9 cellular contexts compared by ENCODE assay signal in genomic region chr1:206925116-206925736, GRCh38. TPM values are rescaled to one million over a fixed set of nuclear protein-coding genes. Genes with fewer than 3 reads are reported as not detected.
DNase-seq lines count a peak whose midpoint lies in the region; ATAC-seq and TF ChIP-seq lines count a peak whose summit lies in the region.
"Had no signal": no experiment of that assay in that cellular context is flagged by ENCODE, and none has a peak within 500 bp of the region (broad histone marks: within the 10 kb centered on the region; RNA-seq: fewer than 3 reads in every experiment).

No MANE protein-coding gene starts in this region.

- ATAC-seq in GM19468 (IDR thresholded peaks at IDR 0.05; ENCODE audit: extremely low read depth, unreplicated experiment) (peak; percentile 52), HG03432 (IDR thresholded peaks at IDR 0.05; ENCODE audit: unreplicated experiment) (peak; percentile 58), left colon (peak; percentile 55)
- ATAC-seq in activated CD4-positive, CD25-positive, alpha-beta regulatory T cell treated with anti-CD3 and anti-CD28 coated beads, Interleukin-2, amount 50 U/mL, for 24 hours, result peak; percentile 70 to 78

- no peaks in the 10 kb centered on the region for H3K27me3 Mint-ChIP-seq in Calu3 (ENCODE audit: unreplicated experiment)

- H3K4me3 Mint-ChIP-seq in Calu3 (ENCODE audit: low read depth, unreplicated experiment), result no peak overlapping the region

- H3K4me1 Mint-ChIP-seq in Calu3 (ENCODE audit: low read depth, unreplicated experiment), result no peaks in the 10 kb centered on the region

- peak; percentile 82 to 83 for DNase-seq in left colon
- DNase-seq in NCI-H2081 treated with DMSO at 0.1 percent for 48 hours (lab: John Stamatoyannopoulos, UW), result no peak
- no peak for DNase-seq in Kasumi-1 (lab: John Stamatoyannopoulos, UW)
- DNase-seq in Calu3, result no peak

- TF ChIP-seq CTCF in GM12874 (IDR thresholded peaks at IDR 0.05; ENCODE audit: insufficient read depth, low read depth, low read length) (peak; percentile 25; the same call in 1 of the 2 replicates), Calu3 (IDR thresholded peaks at IDR 0.05; ENCODE audit: unreplicated experiment) (no peak)

- intact Hi-C loops in left colon (cut with DNase I, micrococcal nuclease), result no loop called here
- intact Hi-C loops in Calu3 (cut with micrococcal nuclease; ENCODE audit: unreplicated experiment), result no loop called here

- H3K27ac Mint-ChIP-seq in Calu3 (ENCODE audit: unreplicated experiment), result no peak overlapping the region

- CTCF ChIA-PET in Calu3 (lab: Charles Lee), result no interaction called here

- H3K9me3 Mint-ChIP-seq in Calu3 (ENCODE audit: low read depth, unreplicated experiment), result no peaks in the 10 kb centered on the region

- H3K36me3 Mint-ChIP-seq in Calu3 (ENCODE audit: insufficient read depth, unreplicated experiment), result peaks cover 6% of the 10 kb centered on the region

- no TSS peak for BruUV-seq in Calu3 (replicated peaks; lab: Mats Ljungman, UMichigan)

RNA-seq across cellular contexts. Expression of gene FCMR, which starts 3.5 kb away (rescaled TPM):
- total RNA-seq in left colon (1 to 10 TPM; 1.6 to 4.8 TPM), Calu3 (2022) (0.86 and 1.1 TPM in 2 replicates)
- total RNA-seq: NCI-H460 had no signal

RNA-seq across cellular contexts. Expression of gene PIGR, which starts 21.0 kb away (rescaled TPM):
- over 10,000 TPM; 10,148 to 12,746 TPM for total RNA-seq in left colon
- total RNA-seq in Calu3 (2022), result 250 and 367 TPM in 2 replicates
- total RNA-seq: NCI-H460 had no signal

RNA-seq across cellular contexts. Expression of gene IL24, which starts 28.0 kb away (rescaled TPM):
- total RNA-seq in left colon (not detected), Calu3 (2022) (not detected in 2 replicates)
- total RNA-seq: NCI-H460 had no signal

RNA-seq across cellular contexts. Expression of gene FCAMR, which starts 45.0 kb away (rescaled TPM):
- total RNA-seq in left colon (1 to 10 TPM in 1 of 2 donors, under 1 TPM in 1; 0.53 to 1.0 TPM), Calu3 (2022) (not detected in 2 replicates)
- total RNA-seq: NCI-H460 had no signal

RNA-seq across cellular contexts. Expression of gene IL20, which starts 59.8 kb away (rescaled TPM):
- total RNA-seq in left colon (not detected), Calu3 (2022) (not detected in 2 replicates)
- total RNA-seq: NCI-H460 had no signal

Comparison
In these comparisons a context has a peak if more than half of its experiments do, and no peak if none do; other contexts are left out.
1. DNase-seq: peak in left colon (2 of 2); none in NCI-H2081 treated with DMSO at 0.1 percent for 48 hours (single experiment), Kasumi-1 (0 of 2) and Calu3 (single experiment).
2. RNA of gene PIGR, which starts 21.0 kb away (total RNA-seq): 10,148 to 12,746 TPM in left colon; 250 to 367 TPM in Calu3; every median in the first group is over 10 times any median in the second.
3. Peak in every context shown above with its lines, with median percentiles within 50 percentile points of each other: ATAC-seq.